ENCODE assay signal across 1 cellular context in the genomic region with DNA sequence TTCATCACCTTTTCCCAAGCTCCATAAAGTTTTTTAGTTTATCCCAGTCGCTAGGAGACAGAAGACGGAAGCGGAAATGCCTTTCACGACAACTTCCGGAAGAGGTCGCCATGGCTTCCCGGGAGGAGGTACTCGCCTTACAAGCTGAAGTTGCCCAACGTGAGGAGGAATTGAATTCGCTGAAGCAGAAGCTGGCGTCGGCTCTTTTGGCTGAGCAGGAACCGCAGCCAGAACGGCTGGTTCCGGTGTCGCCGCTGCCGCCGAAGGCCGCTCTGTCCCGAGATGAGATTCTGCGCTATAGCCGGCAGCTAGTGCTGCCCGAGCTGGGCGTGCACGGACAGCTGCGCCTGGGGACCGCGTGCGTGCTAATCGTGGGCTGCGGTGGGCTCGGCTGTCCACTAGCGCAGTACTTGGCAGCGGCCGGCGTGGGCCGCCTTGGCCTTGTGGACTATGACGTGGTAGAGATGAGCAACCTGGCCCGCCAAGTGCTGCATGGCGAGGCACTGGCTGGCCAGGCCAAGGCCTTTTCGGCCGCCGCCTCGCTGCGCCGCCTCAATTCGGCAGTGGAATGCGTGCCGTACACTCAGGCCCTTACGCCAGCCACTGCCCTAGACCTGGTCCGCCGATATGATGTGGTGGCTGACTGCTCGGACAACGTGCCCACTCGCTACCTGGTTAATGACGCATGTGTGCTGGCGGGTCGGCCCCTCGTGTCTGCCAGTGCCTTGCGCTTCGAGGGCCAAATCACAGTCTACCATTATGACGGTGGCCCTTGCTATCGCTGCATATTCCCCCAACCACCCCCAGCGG.
TF ChIP-seq lines count a peak whose summit lies in the region.

A gene with protein sequence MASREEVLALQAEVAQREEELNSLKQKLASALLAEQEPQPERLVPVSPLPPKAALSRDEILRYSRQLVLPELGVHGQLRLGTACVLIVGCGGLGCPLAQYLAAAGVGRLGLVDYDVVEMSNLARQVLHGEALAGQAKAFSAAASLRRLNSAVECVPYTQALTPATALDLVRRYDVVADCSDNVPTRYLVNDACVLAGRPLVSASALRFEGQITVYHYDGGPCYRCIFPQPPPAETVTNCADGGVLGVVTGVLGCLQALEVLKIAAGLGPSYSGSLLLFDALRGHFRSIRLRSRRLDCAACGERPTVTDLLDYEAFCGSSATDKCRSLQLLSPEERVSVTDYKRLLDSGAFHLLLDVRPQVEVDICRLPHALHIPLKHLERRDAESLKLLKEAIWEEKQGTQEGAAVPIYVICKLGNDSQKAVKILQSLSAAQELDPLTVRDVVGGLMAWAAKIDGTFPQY (plus strand): TSS at position 86 of the 810 bp plus-strand sequence. CDS start 25 bp downstream, at position 111.

TF ChIP-seq in HepG2, 621 proteins besides CTCF, POLR2A, EP300 and RAD21 (continued from another document and continues in another):
- TF ChIP-seq, protein P1, sequence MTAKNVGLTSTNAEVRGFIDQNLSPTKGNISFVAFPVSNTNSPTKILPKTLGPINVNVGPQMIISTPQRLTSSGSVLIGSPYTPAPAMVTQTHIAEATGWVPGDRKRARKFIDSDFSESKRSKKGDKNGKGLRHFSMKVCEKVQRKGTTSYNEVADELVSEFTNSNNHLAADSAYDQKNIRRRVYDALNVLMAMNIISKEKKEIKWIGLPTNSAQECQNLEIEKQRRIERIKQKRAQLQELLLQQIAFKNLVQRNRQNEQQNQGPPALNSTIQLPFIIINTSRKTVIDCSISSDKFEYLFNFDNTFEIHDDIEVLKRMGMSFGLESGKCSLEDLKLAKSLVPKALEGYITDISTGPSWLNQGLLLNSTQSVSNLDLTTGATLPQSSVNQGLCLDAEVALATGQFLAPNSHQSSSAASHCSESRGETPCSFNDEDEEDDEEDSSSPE (CRISPR knock-in tag; IDR thresholded peaks at IDR 0.05), result no peak
- TF ChIP-seq RBM39 (IDR thresholded peaks at IDR 0.05; ENCODE audit: low read depth, low read length, poor library complexity, severe bottlenecking) (no peak), RFX1 (IDR thresholded peaks at IDR 0.05) (peak; percentile 99), GTF3A (CRISPR knock-in tag; conservative IDR thresholded peaks at IDR 0.05) (peak; percentile 80; the same call in 1 of the 2 replicates), SSRP1 (CRISPR knock-in tag; IDR thresholded peaks at IDR 0.05) (no peak), ZNF616 (CRISPR knock-in tag; IDR thresholded peaks at IDR 0.05; ENCODE audit: low read depth) (peak; percentile 46; the same call in 1 of the 2 replicates), ZNF44 (CRISPR knock-in tag; IDR thresholded peaks at IDR 0.05) (peak; percentile 91), ZNF12 (CRISPR knock-in tag; IDR thresholded peaks at IDR 0.05) (no peak; the same call in none of the 2 replicates), ZNF530 (CRISPR knock-in tag; IDR thresholded peaks at IDR 0.05; ENCODE audit: low read depth) (no peak), YY1 (IDR thresholded peaks at IDR 0.05; ENCODE audit: insufficient read depth, insufficient replicate concordance, low read depth, low read length) (peak; percentile 88), ZNF660 (CRISPR knock-in tag; IDR thresholded peaks at IDR 0.05; ENCODE audit: borderline replicate concordance, low read depth) (peak; percentile 22; the same call in 1 of the 2 replicates), GLI4 (CRISPR knock-in tag; IDR thresholded peaks at IDR 0.05; ENCODE audit: borderline replicate concordance) (no peak; the same call in 1 of the 2 replicates), RFX3 (CRISPR knock-in tag; IDR thresholded peaks at IDR 0.05) (peak; percentile 99), HIVEP1 (CRISPR knock-in tag; IDR thresholded peaks at IDR 0.05) (peak; percentile 66; the same call in 1 of the 2 replicates), ZBTB1 (CRISPR knock-in tag; IDR thresholded peaks at IDR 0.05; ENCODE audit: borderline replicate concordance) (no peak), ZNF746 (CRISPR knock-in tag; IDR thresholded peaks at IDR 0.05) (0 out of 2 replicates have a peak, but pooled peaks have one; percentile 14), HMG20A (CRISPR knock-in tag; IDR thresholded peaks at IDR 0.05; ENCODE audit: borderline replicate concordance) (no peak), ZNF891 (CRISPR knock-in tag; IDR thresholded peaks at IDR 0.05) (peak; percentile 80; the same call in 1 of the 2 replicates), NFE2 (CRISPR knock-in tag; IDR thresholded peaks at IDR 0.05) (no peak), SRY (CRISPR knock-in tag; IDR thresholded peaks at IDR 0.05) (no peak; the same call in 1 of the 2 replicates), IRX3 (CRISPR knock-in tag; IDR thresholded peaks at IDR 0.05; ENCODE audit: borderline replicate concordance, low read depth) (no peak; the same call in 1 of the 2 replicates), SRSF1 (optimal IDR thresholded peaks at IDR 0.05; ENCODE audit: low read depth, low read length) (peak; percentile 41), GATA4 (IDR thresholded peaks at IDR 0.05; ENCODE audit: borderline replicate concordance, low read depth) (no peak), ZSCAN22 (CRISPR knock-in tag; IDR thresholded peaks at IDR 0.05) (peak; percentile 31; the same call in 1 of the 2 replicates), ZNF547 (CRISPR knock-in tag; IDR thresholded peaks at IDR 0.05) (peak; percentile 58), ZNF83 (CRISPR knock-in tag; IDR thresholded peaks at IDR 0.05; ENCODE audit: borderline replicate concordance) (peak; percentile 49; the same call in 1 of the 2 replicates), ATM (IDR thresholded peaks at IDR 0.05; ENCODE audit: borderline replicate concordance) (no peak), REXO4 (CRISPR knock-in tag; IDR thresholded peaks at IDR 0.05; ENCODE audit: borderline replicate concordance) (no peak), ZNF652 (CRISPR knock-in tag; IDR thresholded peaks at IDR 0.05; ENCODE audit: borderline replicate concordance, low read depth) (no peak; the same call in 1 of the 2 replicates), MAF1 (CRISPR knock-in tag; IDR thresholded peaks at IDR 0.05; ENCODE audit: borderline replicate concordance) (0 out of 2 replicates have a peak, but pooled peaks have one; percentile 73), KDM5A (IDR thresholded peaks at IDR 0.05; ENCODE audit: borderline replicate concordance, low read length) (peak; percentile 99)
- TF ChIP-seq, protein P2, sequence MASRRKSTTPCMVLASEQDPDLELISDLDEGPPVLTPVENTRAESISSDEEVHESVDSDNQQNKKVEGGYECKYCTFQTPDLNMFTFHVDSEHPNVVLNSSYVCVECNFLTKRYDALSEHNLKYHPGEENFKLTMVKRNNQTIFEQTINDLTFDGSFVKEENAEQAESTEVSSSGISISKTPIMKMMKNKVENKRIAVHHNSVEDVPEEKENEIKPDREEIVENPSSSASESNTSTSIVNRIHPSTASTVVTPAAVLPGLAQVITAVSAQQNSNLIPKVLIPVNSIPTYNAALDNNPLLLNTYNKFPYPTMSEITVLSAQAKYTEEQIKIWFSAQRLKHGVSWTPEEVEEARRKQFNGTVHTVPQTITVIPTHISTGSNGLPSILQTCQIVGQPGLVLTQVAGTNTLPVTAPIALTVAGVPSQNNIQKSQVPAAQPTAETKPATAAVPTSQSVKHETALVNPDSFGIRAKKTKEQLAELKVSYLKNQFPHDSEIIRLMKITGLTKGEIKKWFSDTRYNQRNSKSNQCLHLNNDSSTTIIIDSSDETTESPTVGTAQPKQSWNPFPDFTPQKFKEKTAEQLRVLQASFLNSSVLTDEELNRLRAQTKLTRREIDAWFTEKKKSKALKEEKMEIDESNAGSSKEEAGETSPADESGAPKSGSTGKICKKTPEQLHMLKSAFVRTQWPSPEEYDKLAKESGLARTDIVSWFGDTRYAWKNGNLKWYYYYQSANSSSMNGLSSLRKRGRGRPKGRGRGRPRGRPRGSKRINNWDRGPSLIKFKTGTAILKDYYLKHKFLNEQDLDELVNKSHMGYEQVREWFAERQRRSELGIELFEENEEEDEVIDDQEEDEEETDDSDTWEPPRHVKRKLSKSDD (CRISPR knock-in tag; IDR thresholded peaks at IDR 0.05; ENCODE audit: low read depth), result no peak
- TF ChIP-seq, protein P3, sequence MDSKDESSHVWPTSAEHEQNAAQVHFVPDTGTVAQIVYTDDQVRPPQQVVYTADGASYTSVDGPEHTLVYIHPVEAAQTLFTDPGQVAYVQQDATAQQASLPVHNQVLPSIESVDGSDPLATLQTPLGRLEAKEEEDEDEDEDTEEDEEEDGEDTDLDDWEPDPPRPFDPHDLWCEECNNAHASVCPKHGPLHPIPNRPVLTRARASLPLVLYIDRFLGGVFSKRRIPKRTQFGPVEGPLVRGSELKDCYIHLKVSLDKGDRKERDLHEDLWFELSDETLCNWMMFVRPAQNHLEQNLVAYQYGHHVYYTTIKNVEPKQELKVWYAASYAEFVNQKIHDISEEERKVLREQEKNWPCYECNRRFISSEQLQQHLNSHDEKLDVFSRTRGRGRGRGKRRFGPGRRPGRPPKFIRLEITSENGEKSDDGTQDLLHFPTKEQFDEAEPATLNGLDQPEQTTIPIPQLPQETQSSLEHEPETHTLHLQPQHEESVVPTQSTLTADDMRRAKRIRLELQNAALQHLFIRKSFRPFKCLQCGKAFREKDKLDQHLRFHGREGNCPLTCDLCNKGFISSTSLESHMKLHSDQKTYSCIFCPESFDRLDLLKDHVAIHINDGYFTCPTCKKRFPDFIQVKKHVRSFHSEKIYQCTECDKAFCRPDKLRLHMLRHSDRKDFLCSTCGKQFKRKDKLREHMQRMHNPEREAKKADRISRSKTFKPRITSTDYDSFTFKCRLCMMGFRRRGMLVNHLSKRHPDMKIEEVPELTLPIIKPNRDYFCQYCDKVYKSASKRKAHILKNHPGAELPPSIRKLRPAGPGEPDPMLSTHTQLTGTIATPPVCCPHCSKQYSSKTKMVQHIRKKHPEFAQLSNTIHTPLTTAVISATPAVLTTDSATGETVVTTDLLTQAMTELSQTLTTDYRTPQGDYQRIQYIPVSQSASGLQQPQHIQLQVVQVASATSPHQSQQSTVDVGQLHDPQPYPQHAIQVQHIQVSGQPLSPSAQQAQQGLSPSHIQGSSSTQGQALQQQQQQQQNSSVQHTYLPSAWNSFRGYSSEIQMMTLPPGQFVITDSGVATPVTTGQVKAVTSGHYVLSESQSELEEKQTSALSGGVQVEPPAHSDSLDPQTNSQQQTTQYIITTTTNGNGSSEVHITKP (CRISPR knock-in tag; IDR thresholded peaks at IDR 0.05; ENCODE audit: low read depth), result peak; percentile 98; the same call in 1 of the 2 replicates
- TF ChIP-seq, protein P4, sequence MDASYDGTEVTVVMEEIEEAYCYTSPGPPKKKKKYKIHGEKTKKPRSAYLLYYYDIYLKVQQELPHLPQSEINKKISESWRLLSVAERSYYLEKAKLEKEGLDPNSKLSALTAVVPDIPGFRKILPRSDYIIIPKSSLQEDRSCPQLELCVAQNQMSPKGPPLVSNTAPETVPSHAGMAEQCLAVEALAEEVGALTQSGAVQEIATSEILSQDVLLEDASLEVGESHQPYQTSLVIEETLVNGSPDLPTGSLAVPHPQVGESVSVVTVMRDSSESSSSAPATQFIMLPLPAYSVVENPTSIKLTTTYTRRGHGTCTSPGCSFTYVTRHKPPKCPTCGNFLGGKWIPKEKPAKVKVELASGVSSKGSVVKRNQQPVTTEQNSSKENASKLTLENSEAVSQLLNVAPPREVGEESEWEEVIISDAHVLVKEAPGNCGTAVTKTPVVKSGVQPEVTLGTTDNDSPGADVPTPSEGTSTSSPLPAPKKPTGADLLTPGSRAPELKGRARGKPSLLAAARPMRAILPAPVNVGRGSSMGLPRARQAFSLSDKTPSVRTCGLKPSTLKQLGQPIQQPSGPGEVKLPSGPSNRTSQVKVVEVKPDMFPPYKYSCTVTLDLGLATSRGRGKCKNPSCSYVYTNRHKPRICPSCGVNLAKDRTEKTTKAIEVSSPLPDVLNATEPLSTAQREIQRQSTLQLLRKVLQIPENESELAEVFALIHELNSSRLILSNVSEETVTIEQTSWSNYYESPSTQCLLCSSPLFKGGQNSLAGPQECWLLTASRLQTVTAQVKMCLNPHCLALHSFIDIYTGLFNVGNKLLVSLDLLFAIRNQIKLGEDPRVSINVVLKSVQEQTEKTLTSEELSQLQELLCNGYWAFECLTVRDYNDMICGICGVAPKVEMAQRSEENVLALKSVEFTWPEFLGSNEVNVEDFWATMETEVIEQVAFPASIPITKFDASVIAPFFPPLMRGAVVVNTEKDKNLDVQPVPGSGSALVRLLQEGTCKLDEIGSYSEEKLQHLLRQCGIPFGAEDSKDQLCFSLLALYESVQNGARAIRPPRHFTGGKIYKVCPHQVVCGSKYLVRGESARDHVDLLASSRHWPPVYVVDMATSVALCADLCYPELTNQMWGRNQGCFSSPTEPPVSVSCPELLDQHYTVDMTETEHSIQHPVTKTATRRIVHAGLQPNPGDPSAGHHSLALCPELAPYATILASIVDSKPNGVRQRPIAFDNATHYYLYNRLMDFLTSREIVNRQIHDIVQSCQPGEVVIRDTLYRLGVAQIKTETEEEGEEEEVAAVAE (CRISPR knock-in tag; IDR thresholded peaks at IDR 0.05; ENCODE audit: borderline replicate concordance), result no peak
- TF ChIP-seq, protein P5, sequence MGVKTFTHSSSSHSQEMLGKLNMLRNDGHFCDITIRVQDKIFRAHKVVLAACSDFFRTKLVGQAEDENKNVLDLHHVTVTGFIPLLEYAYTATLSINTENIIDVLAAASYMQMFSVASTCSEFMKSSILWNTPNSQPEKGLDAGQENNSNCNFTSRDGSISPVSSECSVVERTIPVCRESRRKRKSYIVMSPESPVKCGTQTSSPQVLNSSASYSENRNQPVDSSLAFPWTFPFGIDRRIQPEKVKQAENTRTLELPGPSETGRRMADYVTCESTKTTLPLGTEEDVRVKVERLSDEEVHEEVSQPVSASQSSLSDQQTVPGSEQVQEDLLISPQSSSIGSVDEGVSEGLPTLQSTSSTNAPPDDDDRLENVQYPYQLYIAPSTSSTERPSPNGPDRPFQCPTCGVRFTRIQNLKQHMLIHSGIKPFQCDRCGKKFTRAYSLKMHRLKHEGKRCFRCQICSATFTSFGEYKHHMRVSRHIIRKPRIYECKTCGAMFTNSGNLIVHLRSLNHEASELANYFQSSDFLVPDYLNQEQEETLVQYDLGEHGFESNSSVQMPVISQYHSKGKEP (CRISPR knock-in tag; IDR thresholded peaks at IDR 0.05), result peak; percentile 68; the same call in 1 of the 2 replicates
- TF ChIP-seq, protein P6, sequence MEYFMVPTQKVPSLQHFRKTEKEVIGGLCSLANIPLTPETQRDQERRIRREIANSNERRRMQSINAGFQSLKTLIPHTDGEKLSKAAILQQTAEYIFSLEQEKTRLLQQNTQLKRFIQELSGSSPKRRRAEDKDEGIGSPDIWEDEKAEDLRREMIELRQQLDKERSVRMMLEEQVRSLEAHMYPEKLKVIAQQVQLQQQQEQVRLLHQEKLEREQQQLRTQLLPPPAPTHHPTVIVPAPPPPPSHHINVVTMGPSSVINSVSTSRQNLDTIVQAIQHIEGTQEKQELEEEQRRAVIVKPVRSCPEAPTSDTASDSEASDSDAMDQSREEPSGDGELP (IDR thresholded peaks at IDR 0.05; ENCODE audit: borderline replicate concordance, low read depth), result no peak
- TF ChIP-seq, protein P7, sequence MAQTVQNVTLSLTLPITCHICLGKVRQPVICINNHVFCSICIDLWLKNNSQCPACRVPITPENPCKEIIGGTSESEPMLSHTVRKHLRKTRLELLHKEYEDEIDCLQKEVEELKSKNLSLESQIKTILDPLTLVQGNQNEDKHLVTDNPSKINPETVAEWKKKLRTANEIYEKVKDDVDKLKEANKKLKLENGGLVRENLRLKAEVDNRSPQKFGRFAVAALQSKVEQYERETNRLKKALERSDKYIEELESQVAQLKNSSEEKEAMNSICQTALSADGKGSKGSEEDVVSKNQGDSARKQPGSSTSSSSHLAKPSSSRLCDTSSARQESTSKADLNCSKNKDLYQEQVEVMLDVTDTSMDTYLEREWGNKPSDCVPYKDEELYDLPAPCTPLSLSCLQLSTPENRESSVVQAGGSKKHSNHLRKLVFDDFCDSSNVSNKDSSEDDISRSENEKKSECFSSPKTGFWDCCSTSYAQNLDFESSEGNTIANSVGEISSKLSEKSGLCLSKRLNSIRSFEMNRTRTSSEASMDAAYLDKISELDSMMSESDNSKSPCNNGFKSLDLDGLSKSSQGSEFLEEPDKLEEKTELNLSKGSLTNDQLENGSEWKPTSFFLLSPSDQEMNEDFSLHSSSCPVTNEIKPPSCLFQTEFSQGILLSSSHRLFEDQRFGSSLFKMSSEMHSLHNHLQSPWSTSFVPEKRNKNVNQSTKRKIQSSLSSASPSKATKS (CRISPR knock-in tag; IDR thresholded peaks at IDR 0.05), result no peak
